Comparison of ENCODE assay signal across 12 cellular contexts in genomic region chr2:112811841-112812306, GRCh38. TPM values are rescaled to one million over a fixed set of nuclear protein-coding genes. Genes with fewer than 3 reads are reported as not detected.
DNase-seq lines count a peak whose midpoint lies in the region; ATAC-seq and TF ChIP-seq lines count a peak whose summit lies in the region.
"Had no signal": no experiment of that assay in that cellular context is flagged by ENCODE, and none has a peak within 500 bp of the region (broad histone marks: within the 10 kb centered on the region; RNA-seq: fewer than 3 reads in every experiment).

No MANE protein-coding gene starts in this region.

- no peaks in the 10 kb centered on the region for H3K9me3 ChIP-seq in T-helper 17 cell (ENCODE audit: control insufficient read depth, low read length, poor library complexity, severe bottlenecking)
- H3K9me3 ChIP-seq: thoracic aorta had no signal

- H3K27ac ChIP-seq in foreskin keratinocyte, result peak overlapping the region; percentile 90
- H3K27ac ChIP-seq: thoracic aorta had no signal

- H3K9me3 Mint-ChIP-seq in stimulated activated effector memory CD8-positive, alpha-beta T cell treated with anti-CD3 and anti-CD28 coated beads, Interleukin-12 subunit alpha, Interleukin-12 subunit beta, amount 100 ng/mL, for 72 hours, result peaks cover 9% of the 10 kb centered on the region

- peak overlapping the region; percentile 22 for H3K4me3 Mint-ChIP-seq in T-helper 17 cell
- no peak overlapping the region for H3K4me3 Mint-ChIP-seq in stimulated activated effector memory CD8-positive, alpha-beta T cell treated with anti-CD3 and anti-CD28 coated beads, Interleukin-12 subunit alpha, Interleukin-12 subunit beta, amount 100 ng/mL, for 72 hours

- H3K27me3 ChIP-seq in foreskin keratinocyte, result no peaks in the 10 kb centered on the region

- DNase-seq in activated CD4-positive, alpha-beta T cell treated with anti-CD3 and anti-CD28 coated beads for 4 hours, result peak; percentile 11 to 17
- no peak for DNase-seq in activated CD4-positive, alpha-beta T cell treated with anti-CD3 and anti-CD28 coated beads, Interleukin-2, amount 50 U/mL, for 4 hours
- DNase-seq in T-helper 17 cell (no peak), foreskin keratinocyte (peak; percentile 97 to 99), DMS 273 treated with DMSO at 0.1 percent for 48 hours (lab: John Stamatoyannopoulos, UW) (no peak), DMS153 (lab: John Stamatoyannopoulos, UW) (no peak), cerebellar cortex (ENCODE audit: low spot score) (no peak)
- no peak for DNase-seq in stimulated activated effector memory CD8-positive, alpha-beta T cell treated with anti-CD3 and anti-CD28 coated beads, Interleukin-12 subunit alpha, Interleukin-12 subunit beta, amount 100 ng/mL, for 72 hours (ENCODE audit: low spot score in 2 of 2)
- DNase-seq: hippocampal formation, NCI-H524 treated with DMSO at 0.1 percent for 48 hours had no signal

- H3K4me1 ChIP-seq in foreskin keratinocyte, result peaks cover 45% of the 10 kb centered on the region

- ATAC-seq in T-helper 17 cell (peak; percentile 63), foreskin keratinocyte (peak; percentile 87)
- peak; percentile 65 for ATAC-seq in stimulated activated effector memory CD8-positive, alpha-beta T cell treated with anti-CD3 and anti-CD28 coated beads, Interleukin-12 subunit alpha, Interleukin-12 subunit beta, amount 100 ng/mL, for 72 hours

- H3K4me1 Mint-ChIP-seq in T-helper 17 cell, result peaks cover 20% of the 10 kb centered on the region
- H3K4me1 Mint-ChIP-seq in stimulated activated effector memory CD8-positive, alpha-beta T cell treated with anti-CD3 and anti-CD28 coated beads, Interleukin-12 subunit alpha, Interleukin-12 subunit beta, amount 100 ng/mL, for 72 hours, result peaks cover 25% of the 10 kb centered on the region

- no peak for TF ChIP-seq CTCF in foreskin keratinocyte (conservative IDR thresholded peaks at IDR 0.05)

- peaks cover 2% of the 10 kb centered on the region for H3K36me3 Mint-ChIP-seq in T-helper 17 cell (ENCODE audit: low read depth)
- no peaks in the 10 kb centered on the region for H3K36me3 Mint-ChIP-seq in stimulated activated effector memory CD8-positive, alpha-beta T cell treated with anti-CD3 and anti-CD28 coated beads, Interleukin-12 subunit alpha, Interleukin-12 subunit beta, amount 100 ng/mL, for 72 hours
- H3K36me3 Mint-ChIP-seq: CD4-positive, alpha-beta memory T cell had no signal

- H3K27me3 Mint-ChIP-seq in T-helper 17 cell, result no peaks in the 10 kb centered on the region
- H3K27me3 Mint-ChIP-seq: CD4-positive, alpha-beta memory T cell had no signal

- H3K27ac Mint-ChIP-seq in T-helper 17 cell, result peak overlapping the region; percentile 62
- peak overlapping the region; percentile 59 for H3K27ac Mint-ChIP-seq in stimulated activated effector memory CD8-positive, alpha-beta T cell treated with anti-CD3 and anti-CD28 coated beads, Interleukin-12 subunit alpha, Interleukin-12 subunit beta, amount 100 ng/mL, for 72 hours

RNA-seq across cellular contexts. Expression of gene IL1B, which starts 24.7 kb away (rescaled TPM):
- 10 to 100 TPM; 30.8 to 61.2 TPM for total RNA-seq in T-helper 17 cell
- total RNA-seq in foreskin keratinocyte, result 84.8 and 98.9 TPM in 2 replicates
- polyA plus RNA-seq in foreskin keratinocyte, result 69.6 and 88.5 TPM in 2 replicates
- polyA plus RNA-seq: CD4-positive, alpha-beta memory T cell had no signal

RNA-seq across cellular contexts. Expression of gene IL1A, which starts 27.6 kb away (rescaled TPM):
- under 1 TPM; 0.35 to 0.44 TPM for total RNA-seq in T-helper 17 cell
- total RNA-seq in foreskin keratinocyte, result 263 and 311 TPM in 2 replicates
- polyA plus RNA-seq in foreskin keratinocyte, result 156 and 231 TPM in 2 replicates
- polyA plus RNA-seq: CD4-positive, alpha-beta memory T cell had no signal

RNA-seq across cellular contexts. Expression of gene CKAP2L, which starts 47.5 kb away (rescaled TPM):
- total RNA-seq in T-helper 17 cell (under 1 TPM; 0.37 to 0.97 TPM), foreskin keratinocyte (30.1 and 40.8 TPM in 2 replicates)
- polyA plus RNA-seq in foreskin keratinocyte, result 9.2 and 13.4 TPM in 2 replicates

Comparison
In these comparisons a context has a peak if more than half of its experiments do, and no peak if none do; other contexts are left out.
1. DNase-seq: peak in activated CD4-positive, alpha-beta T cell treated with anti-CD3 and anti-CD28 coated beads for 4 hours (2 of 2) and foreskin keratinocyte (2 of 2); none in activated CD4-positive, alpha-beta T cell treated with anti-CD3 and anti-CD28 coated beads, Interleukin-2, amount 50 U/mL, for 4 hours (0 of 2), T-helper 17 cell (0 of 3), stimulated activated effector memory CD8-positive, alpha-beta T cell treated with anti-CD3 and anti-CD28 coated beads, Interleukin-12 subunit alpha, Interleukin-12 subunit beta, amount 100 ng/mL, for 72 hours (0 of 2), DMS 273 treated with DMSO at 0.1 percent for 48 hours (single experiment), DMS153 (single experiment) and cerebellar cortex (single experiment).
2. RNA of gene IL1A, which starts 27.6 kb away (total RNA-seq): 263 to 311 TPM in foreskin keratinocyte; 0.35 to 0.44 TPM in T-helper 17 cell; every median in the first group is over 100 times any median in the second.
3. RNA of gene CKAP2L, which starts 47.5 kb away (total RNA-seq): 30.1 to 40.8 TPM in foreskin keratinocyte; 0.37 to 0.97 TPM in T-helper 17 cell; every median in the first group is over 10 times any median in the second.
4. Peak in every context shown above with its lines, with median percentiles within 50 percentile points of each other: ATAC-seq.